In genomic region chr20:1816384-1817381, GRCh38 we compare ENCODE assay signal across 9 cellular contexts.
A peak's percentile ranks its signal among the peaks of the same experiment; 100 is the strongest.
DNase-seq lines count a peak whose midpoint lies in the region; ATAC-seq and TF ChIP-seq lines count a peak whose summit lies in the region.
"Had no signal": no experiment of that assay in that cellular context is flagged by ENCODE, and none has a peak within 500 bp of the region (broad histone marks: within the 10 kb centered on the region; RNA-seq: fewer than 3 reads in every experiment).

No MANE protein-coding gene starts in this region.

- H3K4me1 Mint-ChIP-seq in T-cell (peaks cover 19 to 34% (median 24%) of the 10 kb centered on the region in 3 donors), mesothelial cell of epicardium (no peaks in the 10 kb centered on the region)

- ATAC-seq in T-cell (replicated peaks in 1 of 4) (peak; percentile 45 to 87 (median 82)), gastroesophageal sphincter (peak; percentile 23), GM18498 (IDR thresholded peaks at IDR 0.05; ENCODE audit: unreplicated experiment) (no peak)

- H3K4me3 ChIP-seq in gastroesophageal sphincter: no peak overlapping the region
- peak overlapping the region in 2 of 3 donors; percentile 6 to 23 for H3K4me3 ChIP-seq in skeletal muscle tissue (ENCODE audit: low read length in 3 of 3)

- H3K9ac ChIP-seq in skeletal muscle tissue (ENCODE audit: low read depth in 1 of 3, low read length in 3 of 3): peak overlapping the region in 1 of 3 donors; percentile 62

- H3K9me3 Mint-ChIP-seq in T-cell (peaks cover 0 to 4% (median 2%) of the 10 kb centered on the region in 3 donors), mesothelial cell of epicardium (no peaks in the 10 kb centered on the region)

- no peak for TF ChIP-seq CTCF in gastroesophageal sphincter (IDR thresholded peaks at IDR 0.05)
- TF ChIP-seq CTCF in mesothelial cell of epicardium (IDR thresholded peaks at IDR 0.05; ENCODE audit: unreplicated experiment): no peak

- H3K27ac ChIP-seq in gastroesophageal sphincter (peak overlapping the region in 3 of 4 donors; percentile 57 to 65 (median 64)), skeletal muscle tissue (ENCODE audit: low read depth, low read length) (peak overlapping the region; percentile 54)
- H3K27ac ChIP-seq: WERI-Rb-1 had no signal

- 14 to 22% methylated on average over 2 to 10 of the region's 16 CpGs for WGBS in gastroesophageal sphincter (ENCODE audit: low coverage in 1 of 2), 2 donors

- no peak for TF ChIP-seq EP300 in gastroesophageal sphincter (IDR thresholded peaks at IDR 0.05)

- DNase-seq in GOT3 (lab: John Stamatoyannopoulos, UW) (peak; percentile 54), T-cell (peak in 9 of 34 experiments; percentile 4 to 33 (median 8)), mesothelial cell of epicardium (ENCODE audit: low spot score in 2 of 2, unreplicated experiment in 2 of 2) (no peak), T-helper 9 cell (no peak), CD1c-positive myeloid dendritic cell (ENCODE audit: extremely low spot score) (no peak)
- DNase-seq: WERI-Rb-1 had no signal

- H3K27me3 Mint-ChIP-seq in T-cell (peaks cover 60 to 67% of the 10 kb centered on the region in 2 donors), mesothelial cell of epicardium (ENCODE audit: low read depth) (peaks cover 29% of the 10 kb centered on the region)

- peak overlapping the region in 2 of 3 donors; percentile 53 to 57 for H3K4me3 Mint-ChIP-seq in T-cell
- no peak overlapping the region for H3K4me3 Mint-ChIP-seq in mesothelial cell of epicardium

- TF ChIP-seq POLR2A in gastroesophageal sphincter (IDR thresholded peaks at IDR 0.05): no peak

- H3K36me3 Mint-ChIP-seq in T-cell (peaks cover 6% of the 10 kb centered on the region), mesothelial cell of epicardium (no peaks in the 10 kb centered on the region)

- peaks cover 0 to 57% (median 49%) of the 10 kb centered on the region in 3 donors for H3K4me1 ChIP-seq in gastroesophageal sphincter
- peaks cover 44 to 62% (median 61%) of the 10 kb centered on the region in 3 donors for H3K4me1 ChIP-seq in skeletal muscle tissue (ENCODE audit: control insufficient read depth in 3 of 3, insufficient read depth in 3 of 3, low read length in 3 of 3)

- H3K36me3 ChIP-seq in gastroesophageal sphincter (no peaks in the 10 kb centered on the region), skeletal muscle tissue (ENCODE audit: control insufficient read depth in 3 of 3, insufficient read depth in 3 of 3, low read length in 3 of 3) (no peaks in the 10 kb centered on the region)
- H3K36me3 ChIP-seq: WERI-Rb-1 had no signal

- no peaks in the 10 kb centered on the region for H3K27me3 ChIP-seq in gastroesophageal sphincter
- no peaks in the 10 kb centered on the region for H3K27me3 ChIP-seq in skeletal muscle tissue (ENCODE audit: control insufficient read depth in 3 of 3, insufficient read depth in 3 of 3, low read length in 3 of 3)

- H3K9me3 ChIP-seq in gastroesophageal sphincter (peaks cover 0 to under 1% (median 0%) of the 10 kb centered on the region in 3 donors), skeletal muscle tissue (ENCODE audit: control insufficient read depth in 3 of 3, low read length in 3 of 3) (no peaks in the 10 kb centered on the region)

- H3K27ac Mint-ChIP-seq in T-cell: no peak overlapping the region
- H3K27ac Mint-ChIP-seq in mesothelial cell of epicardium: no peak overlapping the region

- POLR2A ChIA-PET in T-cell (lab: Charles Lee): no interaction called here

- CTCF ChIA-PET in T-cell (lab: Charles Lee): no interaction called here

Comparison
In these comparisons a context has a peak if more than half of its experiments do, and no peak if none do; other contexts are left out.
1. H3K4me3 ChIP-seq: peak in skeletal muscle tissue (2 of 3); none in gastroesophageal sphincter (0 of 2).